ENCODE assay signal across 13 cellular contexts in genomic region chr18:62543021-62543420, GRCh38. TPM values are rescaled to one million over a fixed set of nuclear protein-coding genes. Genes with fewer than 3 reads are reported as not detected.
DNase-seq lines count a peak whose midpoint lies in the region; ATAC-seq and TF ChIP-seq lines count a peak whose summit lies in the region.
"Had no signal": no experiment of that assay in that cellular context is flagged by ENCODE, and none has a peak within 500 bp of the region (broad histone marks: within the 10 kb centered on the region; RNA-seq: fewer than 3 reads in every experiment).

No MANE protein-coding gene starts in this region.

- TF ChIP-seq CTCF in left ventricle myocardium inferior (IDR thresholded peaks at IDR 0.05; ENCODE audit: borderline replicate concordance) (no peak), PC-9 (conservative IDR thresholded peaks at IDR 0.05) (no peak)

- H4K20me1 ChIP-seq in PC-9 (ENCODE audit: insufficient read depth), result no peaks in the 10 kb centered on the region

- no peak overlapping the region for H3K4me2 ChIP-seq in PC-9
- H3K4me2 ChIP-seq: BLaER1 had no signal

- peaks cover 6% of the 10 kb centered on the region for H3K4me1 Mint-ChIP-seq in activated CD4-positive, alpha-beta T cell treated with anti-CD3 and anti-CD28 coated beads, Interleukin-2, amount 10 ng/mL, durations not matched to agents 7 days and 5 days
- H3K4me1 Mint-ChIP-seq in dendritic cell treated with granulocyte-macrophage colony-stimulating factor and Interleukin-4, amounts not matched to agents 40 ng/mL and 50 ng/mL, for 4 days (ENCODE audit: low read depth), result peaks cover 32% of the 10 kb centered on the region

- no peaks in the 10 kb centered on the region for H3K27me3 ChIP-seq in left ventricle myocardium inferior (ENCODE audit: low read depth)
- no peaks in the 10 kb centered on the region for H3K27me3 ChIP-seq in PC-9 (ENCODE audit: insufficient read depth, low read depth)
- H3K27me3 ChIP-seq: BLaER1 had no signal

- H3K27ac Mint-ChIP-seq in activated CD4-positive, alpha-beta T cell treated with anti-CD3 and anti-CD28 coated beads, Interleukin-2, amount 10 ng/mL, durations not matched to agents 7 days and 5 days, result peak overlapping the region; percentile 64
- peak overlapping the region; percentile 11 for H3K27ac Mint-ChIP-seq in dendritic cell treated with granulocyte-macrophage colony-stimulating factor and Interleukin-4, amounts not matched to agents 40 ng/mL and 50 ng/mL, for 4 days

- H3K27ac ChIP-seq in left ventricle myocardium inferior (replicated peaks), result no peak overlapping the region
- H3K27ac ChIP-seq in PC-9, result no peak overlapping the region
- H3K27ac ChIP-seq: BLaER1 had no signal

- H3K4me3 Mint-ChIP-seq in activated CD4-positive, alpha-beta T cell treated with anti-CD3 and anti-CD28 coated beads, Interleukin-2, amount 10 ng/mL, durations not matched to agents 7 days and 5 days, result no peak overlapping the region
- no peak overlapping the region for H3K4me3 Mint-ChIP-seq in dendritic cell treated with granulocyte-macrophage colony-stimulating factor and Interleukin-4, amounts not matched to agents 40 ng/mL and 50 ng/mL, for 4 days
- H3K4me3 Mint-ChIP-seq: CD8-positive, alpha-beta memory T cell had no signal

- H3K9me3 ChIP-seq in left ventricle myocardium inferior (replicated peaks) (no peaks in the 10 kb centered on the region), PC-9 (ENCODE audit: insufficient read depth, low read depth) (no peaks in the 10 kb centered on the region)
- H3K9me3 ChIP-seq: BLaER1, Caco-2 had no signal

- no peaks in the 10 kb centered on the region for H3K27me3 Mint-ChIP-seq in activated CD4-positive, alpha-beta T cell treated with anti-CD3 and anti-CD28 coated beads, Interleukin-2, amount 10 ng/mL, durations not matched to agents 7 days and 5 days
- no peaks in the 10 kb centered on the region for H3K27me3 Mint-ChIP-seq in dendritic cell treated with granulocyte-macrophage colony-stimulating factor and Interleukin-4, amounts not matched to agents 40 ng/mL and 50 ng/mL, for 4 days
- H3K27me3 Mint-ChIP-seq: CD8-positive, alpha-beta memory T cell had no signal

- DNase-seq in activated CD4-positive, alpha-beta T cell treated with anti-CD3 and anti-CD28 coated beads, Interleukin-2, amount 10 ng/mL, durations not matched to agents 7 days and 5 days, result no peak
- DNase-seq in activated CD4-positive, alpha-beta T cell treated with anti-CD3 and anti-CD28 coated beads, Interleukin-2, amount 50 U/mL, for 48 hours, result no peak
- DNase-seq in left ventricle myocardium superior (no peak), left ventricle myocardium inferior (no peak), PC-9 (no peak)
- DNase-seq: 8988T; AML-193; Caco-2; CD8-positive, alpha-beta memory T cell; DMS53 had no signal

- no peak overlapping the region for H2AFZ ChIP-seq in PC-9

- ATAC-seq in left ventricle myocardium superior (peak; percentile 55), HG03175 (IDR thresholded peaks at IDR 0.05; ENCODE audit: unreplicated experiment) (no peak)

- BruUV-seq in PC-9 (replicated peaks; lab: Mats Ljungman, UMichigan), result no TSS peak

- H3K36me3 ChIP-seq in left ventricle myocardium inferior (peaks cover 77% of the 10 kb centered on the region), PC-9 (ENCODE audit: low read depth) (0 out of 2 replicates have a peak, but pooled peaks cover 12% of the 10 kb centered on the region)

- no peaks in the 10 kb centered on the region; the same call in 1 of the 2 replicates for H3F3A ChIP-seq in PC-9 (ENCODE audit: insufficient read depth, low read depth)

- peaks cover 11% of the 10 kb centered on the region for H3K79me2 ChIP-seq in PC-9 (ENCODE audit: low read depth)

- POLR2A ChIA-PET in activated CD4-positive, alpha-beta T cell treated with anti-CD3 and anti-CD28 coated beads, Interleukin-2, amount 10 ng/mL, durations not matched to agents 7 days and 5 days (lab: Charles Lee), result no interaction called here
- POLR2A ChIA-PET in PC-9 (lab: Charles Lee; ENCODE audit: unreplicated experiment), result no interaction called here

- peaks cover 33% of the 10 kb centered on the region for H3K4me1 ChIP-seq in left ventricle myocardium inferior
- H3K4me1 ChIP-seq in PC-9 (replicated peaks; ENCODE audit: insufficient read depth), result peaks cover 9% of the 10 kb centered on the region
- H3K4me1 ChIP-seq: BLaER1, Caco-2 had no signal

- peaks cover 51% of the 10 kb centered on the region for H3K36me3 Mint-ChIP-seq in activated CD4-positive, alpha-beta T cell treated with anti-CD3 and anti-CD28 coated beads, Interleukin-2, amount 10 ng/mL, durations not matched to agents 7 days and 5 days (ENCODE audit: low read depth)
- peaks cover 71% of the 10 kb centered on the region for H3K36me3 Mint-ChIP-seq in dendritic cell treated with granulocyte-macrophage colony-stimulating factor and Interleukin-4, amounts not matched to agents 40 ng/mL and 50 ng/mL, for 4 days (ENCODE audit: low read depth)

- CTCF ChIA-PET in activated CD4-positive, alpha-beta T cell treated with anti-CD3 and anti-CD28 coated beads, Interleukin-2, amount 10 ng/mL, durations not matched to agents 7 days and 5 days (lab: Charles Lee), result interaction anchor here (0.9 kb wide), 1 partner anchor 16 kb away, joined by 6 read pairs; no protein-coding TSS in a partner anchor
- CTCF ChIA-PET in PC-9 (lab: Charles Lee), result no interaction called here

- H3K4me3 ChIP-seq in left ventricle myocardium inferior (no peak overlapping the region), PC-9 (no peak overlapping the region)
- H3K4me3 ChIP-seq: BLaER1 had no signal

- no peaks in the 10 kb centered on the region for H3K9me3 Mint-ChIP-seq in activated CD4-positive, alpha-beta T cell treated with anti-CD3 and anti-CD28 coated beads, Interleukin-2, amount 10 ng/mL, durations not matched to agents 7 days and 5 days
- H3K9me3 Mint-ChIP-seq in dendritic cell treated with granulocyte-macrophage colony-stimulating factor and Interleukin-4, amounts not matched to agents 40 ng/mL and 50 ng/mL, for 4 days, result no peaks in the 10 kb centered on the region
- H3K9me3 Mint-ChIP-seq: CD8-positive, alpha-beta memory T cell had no signal

- H3K9me2 ChIP-seq in PC-9 (ENCODE audit: insufficient read depth), result no peaks in the 10 kb centered on the region

- intact Hi-C loops in left ventricle myocardium superior (cut with micrococcal nuclease), result no loop called here
- intact Hi-C loops in left ventricle myocardium inferior (cut with micrococcal nuclease), result no loop called here
- intact Hi-C loops in dendritic cell treated with granulocyte-macrophage colony-stimulating factor and Interleukin-4, amounts not matched to agents 40 ng/mL and 50 ng/mL, for 4 days (cut with micrococcal nuclease), result no loop called here
- intact Hi-C loops in PC-9 (cut with micrococcal nuclease; ENCODE audit: unreplicated experiment), result no loop called here

RNA-seq across cellular contexts. Expression of gene ZCCHC2, which starts 20.2 kb away (rescaled TPM):
- total RNA-seq in activated CD4-positive, alpha-beta T cell treated with anti-CD3 and anti-CD28 coated beads, Interleukin-2, amount 10 ng/mL, durations not matched to agents 7 days and 5 days, result 10 to 100 TPM; 55.1 to 62.5 TPM
- total RNA-seq in left ventricle myocardium superior (18.0 TPM), left ventricle myocardium inferior (13.1 TPM), PC-9 (2021) (12.0 and 18.1 TPM in 2 replicates)
